ENCODE assay signal across 24 cellular contexts in genomic region chr7:91796122-91796521, GRCh38.
"Had no signal": no experiment of that assay in that cellular context is flagged by ENCODE, and none has a peak within 500 bp of the region (broad histone marks: within the 10 kb centered on the region; RNA-seq: fewer than 3 reads in every experiment).

No MANE protein-coding gene starts in this region.

- H3K4me2 ChIP-seq: KMS-11, SK-N-SH had no signal

- FAIRE-seq: HTR-8/SVneo had no signal

- H3K9ac ChIP-seq: KMS-11, SK-N-SH had no signal

- H3K9me3 ChIP-seq: SK-N-SH had no signal

- H3K27ac ChIP-seq: HL-60, KMS-11, RWPE1 had no signal

- ATAC-seq: Panc1, PC-3 had no signal

- DNase-seq: Kasumi-1; MM.1S; NCI-H1092 treated with DMSO at 0.1 percent for 48 hours; NCI-H1436; NCI-H187 treated with DMSO at 0.1 percent for 48 hours; NCI-H2029 treated with DMSO at 0.1 percent for 48 hours; NCI-H2107; NCI-H2171; NCI-H226; NCI-H446; NCI-H510A; NCI-H524 treated with DMSO at 0.1 percent for 48 hours; NCI-H69; NCI-H774; NK-92 treated with Interleukin-12 subunit alpha and Interleukin-12 subunit beta, amount 100 ng/mL, for 24 hours; PC-3; SHP77; SK-N-SH; SW 1271 had no signal
